Comparison of ENCODE assay signal across 18 cellular contexts in the genomic region with DNA sequence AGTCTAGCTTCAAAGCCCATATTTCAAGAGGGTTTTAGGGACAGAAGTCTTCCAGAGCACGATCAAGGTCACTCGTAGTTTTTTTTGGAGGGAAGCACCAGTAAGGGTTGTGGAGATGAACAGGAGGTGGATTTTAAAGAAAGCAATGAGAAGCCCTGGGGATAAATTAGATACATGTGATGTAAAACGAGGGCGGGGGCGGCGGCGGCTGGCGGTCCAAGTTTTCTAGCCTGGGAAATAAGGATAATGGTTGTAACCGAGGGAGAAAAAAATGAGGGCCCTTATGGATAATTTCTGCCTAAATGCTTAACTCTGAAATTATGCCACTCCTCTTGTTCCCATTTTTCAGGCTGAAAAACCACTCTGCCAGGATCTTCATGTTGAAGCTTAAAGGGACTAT.
"Had no signal": no experiment of that assay in that cellular context is flagged by ENCODE, and none has a peak within 500 bp of the region (broad histone marks: within the 10 kb centered on the region; RNA-seq: fewer than 3 reads in every experiment).

No MANE protein-coding gene starts in this region.

- DNase-seq: activated CD4-positive, alpha-beta T cell treated with anti-CD3 and anti-CD28 coated beads, Interleukin-2, amount 10 ng/mL, durations not matched to agents 24 days and 14 days; activated CD4-positive, CD25-positive, alpha-beta regulatory T cell; activated gamma-delta T cell treated with Interleukin-2 at 50 U/mL for 16 hours; activated naive CD8-positive, alpha-beta T cell treated with anti-CD3 and anti-CD28 coated beads, Interleukin-2, amount 10 ng/mL, durations not matched to agents 7 days and 5 days; activated T-cell treated with anti-CD3 and anti-CD28 coated beads, Interleukin-2, amount 50 U/mL, for 1 hour; amygdala; cerebellar nuclear complex; foreskin fibroblast; psoas muscle; spleen; stimulated activated CD4-positive, alpha-beta T cell treated with anti-CD3 and anti-CD28 coated beads, Interleukin-4, amount 100 ng/mL, for 1 hour; stimulated activated naive CD4-positive, alpha-beta T cell; substantia nigra; T-helper 9 cell had no signal

- H3K4me3 Mint-ChIP-seq: activated CD4-positive, alpha-beta T cell treated with anti-CD3 and anti-CD28 coated beads, Interleukin-2, amount 10 ng/mL, durations not matched to agents 24 days and 14 days; activated naive CD8-positive, alpha-beta T cell treated with anti-CD3 and anti-CD28 coated beads, Interleukin-2, amount 10 ng/mL, durations not matched to agents 7 days and 5 days; memory B cell had no signal

- ATAC-seq: psoas muscle had no signal

- H3K27me3 ChIP-seq: right atrium auricular region, spleen, tibial nerve had no signal

- H3K27me3 Mint-ChIP-seq: activated CD4-positive, alpha-beta T cell treated with anti-CD3 and anti-CD28 coated beads, Interleukin-2, amount 10 ng/mL, durations not matched to agents 24 days and 14 days; activated naive CD8-positive, alpha-beta T cell treated with anti-CD3 and anti-CD28 coated beads, Interleukin-2, amount 10 ng/mL, durations not matched to agents 7 days and 5 days; memory B cell had no signal

- H3K4me3 ChIP-seq: coronary artery, psoas muscle, right atrium auricular region, spleen, tibial nerve had no signal

- H3K4me1 ChIP-seq: tibial nerve had no signal

- H3K27ac Mint-ChIP-seq: activated CD4-positive, alpha-beta T cell treated with anti-CD3 and anti-CD28 coated beads, Interleukin-2, amount 10 ng/mL, durations not matched to agents 24 days and 14 days; activated naive CD8-positive, alpha-beta T cell treated with anti-CD3 and anti-CD28 coated beads, Interleukin-2, amount 10 ng/mL, durations not matched to agents 7 days and 5 days had no signal

- H3K36me3 ChIP-seq: right atrium auricular region, tibial nerve had no signal
